Comparison of ENCODE assay signal across 9 cellular contexts in the genomic region with DNA sequence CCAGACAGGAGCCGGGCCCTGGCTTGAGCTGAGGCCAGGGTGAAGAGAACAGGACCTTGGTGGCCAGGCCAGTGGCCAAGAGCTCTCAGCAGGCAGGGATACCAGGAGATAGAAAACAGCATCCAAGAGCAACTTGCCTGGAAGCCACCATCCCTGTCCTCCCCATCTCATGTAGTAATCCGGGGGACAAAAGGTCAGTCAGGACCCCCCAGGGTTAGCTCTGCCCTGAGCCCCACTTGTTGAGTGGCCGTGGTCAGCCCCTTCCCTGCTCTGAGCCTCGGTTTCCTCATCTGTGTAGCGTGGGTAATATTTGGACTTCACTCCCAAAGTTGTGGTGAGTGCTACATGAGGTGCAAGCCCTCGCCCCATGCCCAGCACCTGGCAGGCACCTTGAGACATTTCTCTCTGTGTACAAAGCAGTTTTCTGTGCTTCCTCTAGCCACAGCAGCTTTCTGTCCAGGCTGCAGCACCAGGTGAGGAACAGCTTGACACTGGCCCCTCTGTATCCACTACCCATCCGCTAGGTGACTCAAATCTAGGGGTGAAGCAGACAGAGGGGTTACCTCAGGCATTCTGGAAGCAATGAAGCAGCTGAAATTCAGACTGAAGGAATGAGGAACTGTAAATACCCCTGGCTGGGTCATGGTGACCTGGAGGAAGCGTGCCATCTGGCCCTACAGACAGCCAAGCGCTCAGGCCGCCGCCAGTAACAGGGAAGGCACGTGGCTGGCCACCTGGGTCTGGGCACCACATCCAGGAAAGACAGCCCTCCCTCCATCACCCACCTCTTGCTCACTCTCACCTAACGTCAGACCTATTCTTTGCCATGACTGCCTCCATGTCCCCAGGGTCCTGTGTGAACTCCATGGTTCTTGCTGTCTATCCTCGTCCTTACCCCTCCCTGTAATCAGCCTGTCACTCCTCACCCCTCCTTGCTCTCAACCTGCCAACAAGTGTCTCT. TPM values are rescaled to one million over a fixed set of nuclear protein-coding genes. Genes with fewer than 3 reads are reported as not detected.
DNase-seq lines count a peak whose midpoint lies in the region; ATAC-seq and TF ChIP-seq lines count a peak whose summit lies in the region.
"Had no signal": no experiment of that assay in that cellular context is flagged by ENCODE, and none has a peak within 500 bp of the region (broad histone marks: within the 10 kb centered on the region; RNA-seq: fewer than 3 reads in every experiment).

No MANE protein-coding gene starts in this region.

- peak overlapping the region; percentile 100 for H3K27ac Mint-ChIP-seq in activated T-cell treated with anti-CD3 and anti-CD28 coated beads, Interleukin-2, amount 50 U/mL, for 72 hours

- H3K27ac ChIP-seq in left lung (peak overlapping the region; percentile 94 to 98), tibial artery (peak overlapping the region; percentile 84 to 96)

- intact Hi-C loops in left lung (cut with DNase I) (no loop called here), tibial artery (cut with DNase I; ENCODE audit: low total_unique reads) (no loop called here)

- H3K36me3 ChIP-seq in left lung, result peaks cover 0 to 59% of the 10 kb centered on the region in 2 donors
- peaks cover 0 to 37% (median 17%) of the 10 kb centered on the region in 3 donors for H3K36me3 ChIP-seq in tibial artery

- no peaks in the 10 kb centered on the region for H3K27me3 ChIP-seq in left lung
- H3K27me3 ChIP-seq in tibial artery, result no peaks in the 10 kb centered on the region

- no peak for TF ChIP-seq CTCF in left lung (IDR thresholded peaks at IDR 0.05)
- no peak for TF ChIP-seq CTCF in tibial artery (IDR thresholded peaks at IDR 0.05)
- no peak for TF ChIP-seq CTCF in GM13976 (IDR thresholded peaks at IDR 0.05; ENCODE audit: borderline replicate concordance, control extremely low read depth, extremely low read depth, insufficient read depth, missing control alignments)

- H3K4me1 Mint-ChIP-seq in activated T-cell treated with anti-CD3 and anti-CD28 coated beads, Interleukin-2, amount 50 U/mL, for 72 hours (ENCODE audit: low read depth), result peaks cover 68% of the 10 kb centered on the region

- peaks cover 45 to 100% of the 10 kb centered on the region in 2 donors for H3K4me1 ChIP-seq in left lung
- peaks cover 9 to 98% (median 50%) of the 10 kb centered on the region in 4 donors for H3K4me1 ChIP-seq in tibial artery

- peaks cover 36 to 59% of the 10 kb centered on the region in 2 donors for H3K36me3 Mint-ChIP-seq in activated T-cell treated with anti-CD3 and anti-CD28 coated beads, Interleukin-2, amount 50 U/mL, for 72 hours (ENCODE audit: insufficient read depth in 2 of 2)

- H3K9me3 ChIP-seq in left lung (no peaks in the 10 kb centered on the region), tibial artery (no peaks in the 10 kb centered on the region)

- ATAC-seq in activated T-cell treated with anti-CD3 and anti-CD28 coated beads, Interleukin-2, amount 50 U/mL, for 72 hours (replicated peaks in 1 of 2), result no peak
- ATAC-seq in left lung, result no peak
- ATAC-seq in HG02798 (IDR thresholded peaks at IDR 0.05; ENCODE audit: poor library complexity, unreplicated experiment), result no peak

- DNase-seq in activated CD8-positive, alpha-beta memory T cell treated with anti-CD3 and anti-CD28 coated beads for 24 hours, result peak; percentile 81
- DNase-seq in activated CD8-positive, alpha-beta memory T cell treated with anti-CD3 and anti-CD28 coated beads, Interleukin-2, amount 50 U/mL, for 4 hours, result no peak
- DNase-seq in activated T-cell treated with anti-CD3 and anti-CD28 coated beads, Interleukin-2, amount 50 U/mL, for 72 hours, result peak in 1 of 2 donors; percentile 35
- peak in 1 of 2 donors; percentile 88 for DNase-seq in left lung
- DNase-seq in tibial artery, result peak in 1 of 2 donors; percentile 72
- DNase-seq in GM13976 (ENCODE audit: low spot score), result no peak
- no peak for DNase-seq in SIG-M5 treated with dmso at 0.1 percent for 504 hours (lab: John Stamatoyannopoulos, UW; ENCODE audit: unreplicated experiment)
- DNase-seq: NCI-H1048 had no signal

- no peaks in the 10 kb centered on the region for H3K27me3 Mint-ChIP-seq in activated T-cell treated with anti-CD3 and anti-CD28 coated beads, Interleukin-2, amount 50 U/mL, for 72 hours (ENCODE audit: low read depth)

- no peaks in the 10 kb centered on the region for H3K9me3 Mint-ChIP-seq in activated T-cell treated with anti-CD3 and anti-CD28 coated beads, Interleukin-2, amount 50 U/mL, for 72 hours

- peak overlapping the region; percentile 92 to 100 for H3K4me3 Mint-ChIP-seq in activated T-cell treated with anti-CD3 and anti-CD28 coated beads, Interleukin-2, amount 50 U/mL, for 72 hours

- H3K4me3 ChIP-seq in left lung (peak overlapping the region in 1 of 2 donors; percentile 73), tibial artery (no peak overlapping the region)

- in situ Hi-C loops in GM13976 (cut with MboI; ENCODE audit: low sequenced_read_pairs, unreplicated experiment), result no loop called here

RNA-seq across cellular contexts. Expression of a gene that starts 6.7 kb away (rescaled TPM):
- total RNA-seq in activated T-cell treated with anti-CD3 and anti-CD28 coated beads, Interleukin-2, amount 50 U/mL, for 72 hours, result 100 to 1,000 TPM; 242 to 271 TPM
- 10 to 100 TPM; 42.5 to 55.2 TPM for total RNA-seq in left lung

RNA-seq across cellular contexts. Expression of a gene that starts 12.0 kb away (rescaled TPM):
- total RNA-seq in activated T-cell treated with anti-CD3 and anti-CD28 coated beads, Interleukin-2, amount 50 U/mL, for 72 hours, result 100 to 1,000 TPM; 116 to 129 TPM
- 100 to 1,000 TPM in 1 of 2 donors, 10 to 100 TPM in 1; 98.6 to 118 TPM for total RNA-seq in left lung

RNA-seq across cellular contexts. Expression of a gene that starts 35.6 kb away (rescaled TPM):
- 10 to 100 TPM; 54.5 to 64.6 TPM for total RNA-seq in activated T-cell treated with anti-CD3 and anti-CD28 coated beads, Interleukin-2, amount 50 U/mL, for 72 hours
- 10 to 100 TPM; 24.0 to 27.6 TPM for total RNA-seq in left lung

RNA-seq across cellular contexts. Expression of a gene that starts 37.4 kb away (rescaled TPM):
- 10 to 100 TPM; 22.7 to 32.5 TPM for total RNA-seq in activated T-cell treated with anti-CD3 and anti-CD28 coated beads, Interleukin-2, amount 50 U/mL, for 72 hours
- 1 to 10 TPM; 6.2 to 6.6 TPM for total RNA-seq in left lung

Comparison
In these comparisons a context has a peak if more than half of its experiments do, and no peak if none do; other contexts are left out.
1. RNA of a gene that starts 6.7 kb away (total RNA-seq): 242 to 271 TPM in activated T-cell treated with anti-CD3 and anti-CD28 coated beads, Interleukin-2, amount 50 U/mL, for 72 hours; 42.5 to 55.2 TPM in left lung; every median in the first group is over 4 times any median in the second.